7 cellular contexts compared by ENCODE assay signal in the genomic region with DNA sequence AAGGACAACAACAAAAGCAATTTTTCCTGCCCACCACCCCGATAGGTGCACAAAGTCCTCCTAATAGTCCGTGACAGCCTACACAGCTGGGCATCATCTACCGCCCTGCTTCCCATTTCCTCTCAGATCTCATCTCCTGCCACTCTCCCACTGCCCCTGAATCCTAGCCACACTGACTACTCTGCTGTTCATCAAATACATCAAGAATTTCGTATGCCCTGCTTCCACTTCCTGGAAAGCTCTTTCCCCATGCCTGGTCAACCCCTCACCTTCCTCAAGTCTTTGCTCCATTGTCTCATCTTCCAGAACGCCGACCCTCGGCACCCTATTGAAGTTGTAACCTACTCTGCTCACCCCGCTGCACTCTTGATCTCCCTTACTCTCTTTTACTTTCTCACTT.
"Had no signal": no experiment of that assay in that cellular context is flagged by ENCODE, and none has a peak within 500 bp of the region (broad histone marks: within the 10 kb centered on the region; RNA-seq: fewer than 3 reads in every experiment).

No MANE protein-coding gene starts in this region.

- H3K27ac Mint-ChIP-seq: IgD-negative memory B cell had no signal

- H3K4me3 ChIP-seq: K562 had no signal

- ATAC-seq: HepG2, K562 had no signal

- H3K4me3 Mint-ChIP-seq: IgD-negative memory B cell had no signal

- DNase-seq: IMR-90, KBM-7, KG1 had no signal

- H3K4me1 Mint-ChIP-seq: IgD-negative memory B cell had no signal

- H3K27ac ChIP-seq: HL-60 had no signal

- H3K27me3 Mint-ChIP-seq: IgD-negative memory B cell had no signal
